In genomic region chr9:35079041-35079425, GRCh38 we compare ENCODE assay signal across 7 cellular contexts. TPM values are rescaled to one million over a fixed set of nuclear protein-coding genes. Genes with fewer than 3 reads are reported as not detected.
A peak's percentile ranks its signal among the peaks of the same experiment; 100 is the strongest.
DNase-seq lines count a peak whose midpoint lies in the region; ATAC-seq and TF ChIP-seq lines count a peak whose summit lies in the region.

No MANE protein-coding gene starts in this region.

- peak overlapping the region in 42 of 59 donors; percentile 42 to 90 (median 81) for H3K27ac ChIP-seq in dorsolateral prefrontal cortex
- peak overlapping the region; percentile 66 for H3K27ac ChIP-seq in neutrophil

- H3K36me3 ChIP-seq in neutrophil = no peaks in the 10 kb centered on the region

- H3K27me3 ChIP-seq in dorsolateral prefrontal cortex (no peaks in the 10 kb centered on the region), neutrophil (no peaks in the 10 kb centered on the region)

- peaks cover 14 to 29% of the 10 kb centered on the region in 2 experiments for H3K4me1 ChIP-seq in neutrophil (ENCODE audit: control insufficient read depth in 1 of 2, insufficient read depth in 1 of 2, low read depth in 1 of 2, low read length in 1 of 2)

- peak; percentile 2 for ATAC-seq in GM19035 (IDR thresholded peaks at IDR 0.05; ENCODE audit: unreplicated experiment)

- H3K4me3 ChIP-seq in dorsolateral prefrontal cortex (peak overlapping the region; percentile 44 to 98 (median 78)), neutrophil (ENCODE audit: low read depth in 1 of 2, low read length in 1 of 2) (peak overlapping the region; percentile 83 to 88)

- H3K9me3 ChIP-seq in neutrophil = no peaks in the 10 kb centered on the region

- intact Hi-C loops in dorsolateral prefrontal cortex (cut with DNase I) = loop anchor here in 1 of 2 donors (10.0 kb wide), 2 partner anchors 84 to 414 kb away; partner anchors contain the start of gene CCL27

- peak; percentile 65 for DNase-seq in NCI-H82 (lab: John Stamatoyannopoulos, UW)
- no peak for DNase-seq in dorsolateral prefrontal cortex
- DNase-seq in cerebellar nuclear complex (lab: John Stamatoyannopoulos, UW) = no peak
- no peak for DNase-seq in GM10266 (ENCODE audit: extremely low spot score)
- no peak for DNase-seq in mesenteric fat pad (ENCODE audit: low spot score)

- TF ChIP-seq CTCF in dorsolateral prefrontal cortex (IDR thresholded peaks at IDR 0.05 in 54 of 56, conservative IDR thresholded peaks at IDR 0.05 in 2 of 56; ENCODE audit: low read depth in 1 of 56, partially characterized antibody in 56 of 56) = no peak
- no peak for TF ChIP-seq CTCF in neutrophil (IDR thresholded peaks at IDR 0.05)
- no peak for TF ChIP-seq CTCF in GM10266 (IDR thresholded peaks at IDR 0.05; ENCODE audit: control insufficient read depth, insufficient read depth, low read depth, missing control alignments)

RNA-seq across cellular contexts. Expression of gene FANCG, which starts 0.7 kb away (rescaled TPM):
- total RNA-seq in dorsolateral prefrontal cortex = 10 to 100 TPM; 12.2 to 38.6 (median 22.1) TPM
- 11.3 TPM for total RNA-seq in mesenteric fat pad

RNA-seq across cellular contexts. Expression of gene VCP, which starts 6.6 kb away (rescaled TPM):
- total RNA-seq in dorsolateral prefrontal cortex (100 to 1,000 TPM in 119 of 120 experiments, 10 to 100 TPM in 1; 96.2 to 199 (median 161) TPM), mesenteric fat pad (280 TPM)

RNA-seq across cellular contexts. Expression of gene PIGO, which starts 17.4 kb away (rescaled TPM):
- 10 to 100 TPM; 14.1 to 39.9 (median 22.4) TPM for total RNA-seq in dorsolateral prefrontal cortex
- total RNA-seq in mesenteric fat pad = 15.2 TPM

RNA-seq across cellular contexts. Expression of gene STOML2, which starts 23.9 kb away (rescaled TPM):
- total RNA-seq in dorsolateral prefrontal cortex = 10 to 100 TPM; 36.9 to 78.5 (median 61.0) TPM
- 95.4 TPM for total RNA-seq in mesenteric fat pad

RNA-seq across cellular contexts. Expression of gene ATOSB, which starts 36.6 kb away (rescaled TPM):
- total RNA-seq in dorsolateral prefrontal cortex (10 to 100 TPM; 14.2 to 30.2 (median 22.4) TPM), mesenteric fat pad (27.7 TPM)
